14 cellular contexts compared by ENCODE assay signal in genomic region chr15:68479406-68479805, GRCh38. TPM values are rescaled to one million over a fixed set of nuclear protein-coding genes. Genes with fewer than 3 reads are reported as not detected.
DNase-seq lines count a peak whose midpoint lies in the region; ATAC-seq and TF ChIP-seq lines count a peak whose summit lies in the region.
"Had no signal": no experiment of that assay in that cellular context is flagged by ENCODE, and none has a peak within 500 bp of the region (broad histone marks: within the 10 kb centered on the region; RNA-seq: fewer than 3 reads in every experiment).

No MANE protein-coding gene starts in this region.

- TF ChIP-seq CTCF in dorsolateral prefrontal cortex (IDR thresholded peaks at IDR 0.05 in 54 of 56, conservative IDR thresholded peaks at IDR 0.05 in 2 of 56; ENCODE audit: low read depth in 1 of 56, partially characterized antibody in 56 of 56), result no peak
- TF ChIP-seq CTCF in GM13976 (IDR thresholded peaks at IDR 0.05; ENCODE audit: borderline replicate concordance, control extremely low read depth, extremely low read depth, insufficient read depth, missing control alignments), result no peak

- H3K23ac ChIP-seq in mesenchymal stem cell (ENCODE audit: low read length in 2 of 2), result no peak overlapping the region

- H3K4me1 ChIP-seq in mesenchymal stem cell (ENCODE audit: control insufficient read depth, insufficient read depth, low read depth, low read length), result peaks cover 14% of the 10 kb centered on the region
- peaks cover 0 to 28% (median 20%) of the 10 kb centered on the region in 5 donors for H3K4me1 ChIP-seq in subcutaneous abdominal adipose tissue (ENCODE audit: control insufficient read depth in 5 of 5, insufficient read depth in 5 of 5, low read length in 5 of 5)
- H3K4me1 ChIP-seq: right lobe of liver had no signal

- no peak overlapping the region for H2BK15ac ChIP-seq in mesenchymal stem cell (ENCODE audit: low read depth, poor library complexity, severe bottlenecking)

- H3K4me2 ChIP-seq in mesenchymal stem cell (ENCODE audit: low read length, poor library complexity, severe bottlenecking), result no peak overlapping the region

- ATAC-seq in GM21529 (IDR thresholded peaks at IDR 0.05; ENCODE audit: unreplicated experiment) (no peak), HG02973 (IDR thresholded peaks at IDR 0.05; ENCODE audit: unreplicated experiment) (no peak)
- ATAC-seq: HepG2, right lobe of liver, T-cell had no signal

- H3K79me1 ChIP-seq in mesenchymal stem cell (replicated peaks; ENCODE audit: low read length, poor library complexity, severe bottlenecking), result no peaks in the 10 kb centered on the region

- H3K9me3 ChIP-seq in mesenchymal stem cell (ENCODE audit: control insufficient read depth, low read length) (no peaks in the 10 kb centered on the region), subcutaneous abdominal adipose tissue (ENCODE audit: control insufficient read depth in 5 of 5, low read length in 5 of 5) (no peaks in the 10 kb centered on the region)
- H3K9me3 ChIP-seq: right lobe of liver had no signal

- no peak overlapping the region for H2BK12ac ChIP-seq in mesenchymal stem cell (ENCODE audit: low read length in 2 of 2)

- H3K18ac ChIP-seq in mesenchymal stem cell (ENCODE audit: low read depth in 1 of 2, low read length in 2 of 2), result peak overlapping the region in 1 of 2 experiments; percentile 13

- H2AK5ac ChIP-seq in mesenchymal stem cell (ENCODE audit: low read length, severe bottlenecking), result no peak overlapping the region

- H3K4ac ChIP-seq in mesenchymal stem cell (ENCODE audit: low read depth in 1 of 2, low read length in 2 of 2), result no peak overlapping the region

- no peak overlapping the region for H4K8ac ChIP-seq in mesenchymal stem cell (ENCODE audit: low read length)

- no peak overlapping the region for H3K4me3 ChIP-seq in dorsolateral prefrontal cortex
- H3K4me3 ChIP-seq in mesenchymal stem cell (ENCODE audit: insufficient read depth in 1 of 2, low read depth in 1 of 2, low read length in 2 of 2), result peak overlapping the region in 1 of 2 experiments; percentile 43
- H3K4me3 ChIP-seq in subcutaneous abdominal adipose tissue (ENCODE audit: low read depth in 1 of 5, low read length in 5 of 5), result peak overlapping the region in 2 of 5 donors; percentile 18 to 26
- H3K4me3 ChIP-seq: right lobe of liver had no signal

- no peak overlapping the region for H2AFZ ChIP-seq in mesenchymal stem cell (ENCODE audit: low read depth, low read length)

- H3K27me3 ChIP-seq in dorsolateral prefrontal cortex (no peaks in the 10 kb centered on the region), mesenchymal stem cell (ENCODE audit: control insufficient read depth in 1 of 2, insufficient read depth in 1 of 2, low read length in 2 of 2) (peaks cover 0 to 10% of the 10 kb centered on the region in 2 experiments), subcutaneous abdominal adipose tissue (ENCODE audit: control insufficient read depth in 5 of 5, insufficient read depth in 4 of 5, low read length in 5 of 5) (peaks cover 0 to 2% (median 0%) of the 10 kb centered on the region in 5 donors)
- H3K27me3 ChIP-seq: right lobe of liver had no signal

- intact Hi-C loops in dorsolateral prefrontal cortex (cut with DNase I), result no loop called here

- peak overlapping the region; percentile 35 for H2BK120ac ChIP-seq in mesenchymal stem cell (ENCODE audit: low read depth, low read length)

- in situ Hi-C loops in GM13976 (cut with MboI; ENCODE audit: low sequenced_read_pairs, unreplicated experiment), result no loop called here

- no peak overlapping the region for H3K14ac ChIP-seq in mesenchymal stem cell (ENCODE audit: low read length in 2 of 2)

- H4K91ac ChIP-seq in mesenchymal stem cell (ENCODE audit: low read length), result no peak overlapping the region

- H3K9ac ChIP-seq in mesenchymal stem cell (ENCODE audit: low read length) (peak overlapping the region; percentile 54), subcutaneous abdominal adipose tissue (ENCODE audit: low read length in 5 of 5) (no peak overlapping the region)

- no peaks in the 10 kb centered on the region for H3K36me3 ChIP-seq in mesenchymal stem cell (ENCODE audit: control insufficient read depth in 1 of 2, insufficient read depth in 2 of 2, low read depth in 1 of 2, low read length in 2 of 2)
- H3K36me3 ChIP-seq in subcutaneous abdominal adipose tissue (ENCODE audit: control insufficient read depth in 5 of 5, insufficient read depth in 5 of 5, low read length in 5 of 5), result no peaks in the 10 kb centered on the region
- H3K36me3 ChIP-seq: right lobe of liver had no signal

- H3K27ac ChIP-seq in dorsolateral prefrontal cortex (peak overlapping the region in 32 of 59 donors; percentile 3 to 75 (median 38)), mesenchymal stem cell (ENCODE audit: low read length, poor library complexity, severe bottlenecking) (peak overlapping the region; percentile 75), subcutaneous abdominal adipose tissue (ENCODE audit: low read depth, low read length) (peak overlapping the region; percentile 17)
- H3K27ac ChIP-seq: right lobe of liver had no signal

- 65% methylated on average over 12 of the region's 12 CpGs for WGBS in mesenchymal stem cell

- no peak overlapping the region for H2BK5ac ChIP-seq in mesenchymal stem cell (ENCODE audit: low read depth, low read length, poor library complexity, severe bottlenecking)

- DNase-seq in HS-27A (ENCODE audit: low read depth) (peak; percentile 45), dorsolateral prefrontal cortex (peak in 6 of 10 donors; percentile 6 to 74 (median 61)), mesenchymal stem cell (peak; percentile 43), GM13976 (ENCODE audit: low spot score) (no peak), C1 segment of cervical spinal cord (lab: John Stamatoyannopoulos, UW) (no peak)
- DNase-seq: activated CD4-positive, alpha-beta T cell treated with anti-CD3 and anti-CD28 coated beads, Interleukin-2, amount 10 ng/mL, durations not matched to agents 24 days and 14 days; H7; NCI-H2081 treated with DMSO at 0.1 percent for 48 hours; right lobe of liver; T-cell had no signal

RNA-seq across cellular contexts. Expression of gene ITGA11, which starts 47.4 kb away (rescaled TPM):
- 10 to 100 TPM in 1 of 120 experiments, 1 to 10 TPM in 118, under 1 TPM in 1; 0.95 to 10.2 (median 3.7) TPM for total RNA-seq in dorsolateral prefrontal cortex
- 146 TPM for polyA plus RNA-seq in mesenchymal stem cell (2013, experiment 1 of 2)
- 150 TPM for polyA plus RNA-seq in mesenchymal stem cell (2013, experiment 2 of 2)
- total RNA-seq: HepG2 had no signal
- polyA plus RNA-seq: HepG2 had no signal

Comparison
In these comparisons a context has a peak if more than half of its experiments do, and no peak if none do; other contexts are left out.
1. DNase-seq: peak in HS-27A (single experiment), dorsolateral prefrontal cortex (6 of 10) and mesenchymal stem cell (single experiment); none in GM13976 (single experiment) and C1 segment of cervical spinal cord (0 of 14).
2. H3K27ac ChIP-seq: peak in every context shown above with its lines; median percentile 75 in mesenchymal stem cell; 38 in dorsolateral prefrontal cortex; 17 in subcutaneous abdominal adipose tissue.